Comparison of ENCODE assay signal across 20 cellular contexts in the genomic region with DNA sequence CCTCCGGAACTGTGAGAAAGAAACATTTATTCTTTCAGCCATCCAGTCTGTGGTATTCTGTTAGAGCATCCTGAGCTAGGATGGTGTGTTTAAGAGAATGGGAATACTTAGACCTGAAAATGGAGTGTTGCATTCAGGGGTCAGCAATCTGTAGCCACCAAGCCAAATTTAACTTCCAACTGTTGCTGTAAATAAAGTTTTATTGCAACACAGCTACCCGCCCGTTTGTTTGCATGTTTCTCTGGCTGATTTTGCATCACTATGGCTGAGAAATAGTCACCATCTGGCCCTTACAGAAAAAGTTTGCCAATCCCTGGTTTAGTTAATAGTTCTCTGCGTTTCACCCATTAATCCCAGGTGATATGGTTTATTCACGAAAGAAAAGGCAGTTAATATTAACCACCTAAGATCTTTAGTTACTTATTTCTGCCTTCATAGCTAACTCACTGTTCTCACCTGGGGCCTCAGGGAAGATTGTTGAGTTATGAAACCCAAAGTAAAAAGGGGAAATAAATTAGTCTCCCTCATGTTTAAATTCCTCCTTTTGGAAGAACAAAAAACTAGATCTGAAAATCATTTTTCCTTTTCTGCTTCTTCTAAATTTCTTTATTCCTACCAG. TPM values are rescaled to one million over a fixed set of nuclear protein-coding genes. Genes with fewer than 3 reads are reported as not detected.
DNase-seq lines count a peak whose midpoint lies in the region; ATAC-seq, FAIRE-seq and TF ChIP-seq lines count a peak whose summit lies in the region.
"Had no signal": no experiment of that assay in that cellular context is flagged by ENCODE, and none has a peak within 500 bp of the region (broad histone marks: within the 10 kb centered on the region; RNA-seq: fewer than 3 reads in every experiment).

No MANE protein-coding gene starts in this region.

- H3K4me3 Mint-ChIP-seq in neural progenitor cell: no peak overlapping the region
- H3K4me3 Mint-ChIP-seq: T-helper 1 cell treated with Interleukin-12 subunit alpha and Interleukin-12 subunit beta and Interleukin-4 antibody, amounts not matched to agents 30 μg/mL and 1 μg/mL, for 36 hours had no signal

- intact Hi-C loops in kidney (cut with DNase I) (no loop called here), testis (cut with DNase I; ENCODE audit: low total_unique reads) (no loop called here)

- ATAC-seq in GM18861 (IDR thresholded peaks at IDR 0.05; ENCODE audit: unreplicated experiment) (peak; percentile 62), GM21529 (IDR thresholded peaks at IDR 0.05; ENCODE audit: unreplicated experiment) (peak; percentile 61), HG03378 (IDR thresholded peaks at IDR 0.05; ENCODE audit: unreplicated experiment) (peak; percentile 68), HG03521 (IDR thresholded peaks at IDR 0.05; ENCODE audit: unreplicated experiment) (no peak)
- ATAC-seq: foreskin keratinocyte had no signal

- H3K9ac ChIP-seq in kidney (ENCODE audit: low read length in 2 of 2) (peak overlapping the region in 1 of 2 donors; percentile 12), neural progenitor cell (no peak overlapping the region)
- H3K9ac ChIP-seq: KMS-11 had no signal

- peaks cover under 1% of the 10 kb centered on the region for H3K27me3 ChIP-seq in neural progenitor cell
- H3K27me3 ChIP-seq in testis: no peaks in the 10 kb centered on the region
- H3K27me3 ChIP-seq: ascending aorta had no signal

- no peak for DNase-seq in kidney
- no peak for DNase-seq in neural progenitor cell (ENCODE audit: low spot score)
- DNase-seq in testis: no peak
- DNase-seq in activated CD8-positive, alpha-beta memory T cell treated with anti-CD3 and anti-CD28 coated beads for 24 hours: no peak
- DNase-seq: foreskin keratinocyte; GOT3; left ventricle myocardium inferior; NCI-H446; NK-92 treated with Interleukin-12 subunit alpha and Interleukin-12 subunit beta, amount 100 ng/mL, for 24 hours; SIG-M5; stimulated activated CD4-positive, alpha-beta T cell treated with anti-CD3 and anti-CD28 coated beads, Interleukin-4, amount 100 ng/mL, for 24 hours; stimulated activated CD8-positive, alpha-beta memory T cell treated with anti-CD3 and anti-CD28 coated beads, Interleukin-4, amount 100 ng/mL, for 48 hours had no signal

- H3K27ac Mint-ChIP-seq in neural progenitor cell: no peak overlapping the region
- H3K27ac Mint-ChIP-seq: T-helper 1 cell treated with Interleukin-12 subunit alpha and Interleukin-12 subunit beta and Interleukin-4 antibody, amounts not matched to agents 30 μg/mL and 1 μg/mL, for 36 hours had no signal

- peak overlapping the region; percentile 68 to 78 for H3K27ac ChIP-seq in kidney (ENCODE audit: low read depth in 2 of 2, low read length in 2 of 2)
- H3K27ac ChIP-seq in neural progenitor cell: no peak overlapping the region
- no peak overlapping the region for H3K27ac ChIP-seq in testis
- H3K27ac ChIP-seq: ascending aorta, foreskin keratinocyte, KMS-11, left ventricle myocardium inferior, suprapubic skin had no signal

- no peak for TF ChIP-seq POLR2A in testis (IDR thresholded peaks at IDR 0.05)

- no peak overlapping the region for H3K4me2 ChIP-seq in neural progenitor cell
- H3K4me2 ChIP-seq: KMS-11 had no signal

- H4K20me1 ChIP-seq in neural progenitor cell (ENCODE audit: low read depth): no peaks in the 10 kb centered on the region

- TF ChIP-seq CTCF in kidney (IDR thresholded peaks at IDR 0.05; ENCODE audit: borderline replicate concordance, extremely low read depth, insufficient read depth) (no peak), neural progenitor cell (IDR thresholded peaks at IDR 0.05) (no peak), testis (IDR thresholded peaks at IDR 0.05) (no peak)

- H3K4me3 ChIP-seq in kidney (ENCODE audit: low read length in 2 of 2): peak overlapping the region in 1 of 2 donors; percentile 27
- H3K4me3 ChIP-seq in neural progenitor cell: no peak overlapping the region
- H3K4me3 ChIP-seq in testis: no peak overlapping the region
- H3K4me3 ChIP-seq: ascending aorta, left ventricle myocardium inferior, suprapubic skin had no signal

- peaks cover 12% of the 10 kb centered on the region for H3K27me3 Mint-ChIP-seq in neural progenitor cell (ENCODE audit: insufficient read depth, low read depth)

- H3F3A ChIP-seq in neural progenitor cell (ENCODE audit: low read depth): no peaks in the 10 kb centered on the region

- 56 to 65% methylated on average over 5 of the region's 5 CpGs for WGBS in testis, 2 donors

- FAIRE-seq in kidney (lab: Jason Lieb, UNC): peak; percentile 92

- H2AFZ ChIP-seq in neural progenitor cell (replicated peaks): no peak overlapping the region

- no peaks in the 10 kb centered on the region for H3K79me2 ChIP-seq in neural progenitor cell (ENCODE audit: low read depth)

- peaks cover 2% of the 10 kb centered on the region for H3K36me3 Mint-ChIP-seq in neural progenitor cell

- H3K4me1 Mint-ChIP-seq in neural progenitor cell: peaks cover 20% of the 10 kb centered on the region

- H3K9me3 ChIP-seq in kidney (ENCODE audit: control insufficient read depth in 1 of 2, low read length in 2 of 2): no peaks in the 10 kb centered on the region
- no peaks in the 10 kb centered on the region for H3K9me3 ChIP-seq in neural progenitor cell (ENCODE audit: low read depth)
- H3K9me3 ChIP-seq in testis: no peaks in the 10 kb centered on the region
- H3K9me3 ChIP-seq: ascending aorta, left ventricle myocardium inferior, suprapubic skin had no signal

- H3K36me3 ChIP-seq in kidney (ENCODE audit: control insufficient read depth in 1 of 2, insufficient read depth in 2 of 2, low read length in 2 of 2) (no peaks in the 10 kb centered on the region), neural progenitor cell (no peaks in the 10 kb centered on the region), testis (ENCODE audit: low read depth, missing control alignments) (no peaks in the 10 kb centered on the region)
- H3K36me3 ChIP-seq: ascending aorta, left ventricle myocardium inferior, suprapubic skin had no signal

- H3K9me3 Mint-ChIP-seq in neural progenitor cell: no peaks in the 10 kb centered on the region

- peaks cover 30 to 36% of the 10 kb centered on the region in 2 donors for H3K4me1 ChIP-seq in kidney (ENCODE audit: control insufficient read depth in 1 of 2, insufficient read depth in 1 of 2, low read depth in 1 of 2, low read length in 2 of 2)
- peaks cover 6% of the 10 kb centered on the region for H3K4me1 ChIP-seq in neural progenitor cell
- H3K4me1 ChIP-seq in testis: no peaks in the 10 kb centered on the region
- H3K4me1 ChIP-seq: ascending aorta, foreskin keratinocyte had no signal

RNA-seq across cellular contexts. Expression of a gene that starts 9.5 kb away (rescaled TPM):
- 245 TPM for total RNA-seq in kidney
- polyA plus RNA-seq in kidney (ENCODE audit: insufficient read depth, low read depth, low replicate concordance): 276 TPM
- total RNA-seq in neural progenitor cell (ENCODE audit: low replicate concordance): 0.56 TPM in 1 of 2 replicates, not detected in the other
- 1 to 10 TPM; 3.7 to 4.3 TPM for total RNA-seq in testis
- 5.5 TPM for polyA plus RNA-seq in testis (ENCODE audit: insufficient read depth, low read depth, low replicate concordance)

RNA-seq across cellular contexts. Expression of a gene that starts 32.9 kb away (rescaled TPM):
- total RNA-seq in kidney: 5.5 TPM
- polyA plus RNA-seq in kidney (ENCODE audit: insufficient read depth, low read depth, low replicate concordance): 3.6 TPM
- 62.1 and 66.0 TPM in 2 replicates for total RNA-seq in neural progenitor cell (ENCODE audit: low replicate concordance)
- 10 to 100 TPM in 1 of 2 donors, 1 to 10 TPM in 1; 7.2 to 18.1 TPM for total RNA-seq in testis
- polyA plus RNA-seq in testis (ENCODE audit: insufficient read depth, low read depth, low replicate concordance): 14.9 TPM
- total RNA-seq: ascending aorta had no signal

RNA-seq across cellular contexts. Expression of a gene that starts 46.3 kb away (rescaled TPM):
- 34.0 TPM for total RNA-seq in kidney
- 9.4 TPM for polyA plus RNA-seq in kidney (ENCODE audit: insufficient read depth, low read depth, low replicate concordance)
- 9.6 and 9.7 TPM in 2 replicates for total RNA-seq in neural progenitor cell (ENCODE audit: low replicate concordance)
- total RNA-seq in testis: 10 to 100 TPM; 55.0 to 55.3 TPM
- polyA plus RNA-seq in testis (ENCODE audit: insufficient read depth, low read depth, low replicate concordance): 72.2 TPM

Comparison
In these comparisons a context has a peak if more than half of its experiments do, and no peak if none do; other contexts are left out.
1. H3K27ac ChIP-seq: peak in kidney (2 of 2); none in neural progenitor cell (single experiment) and testis (0 of 2).
2. RNA of a gene that starts 9.5 kb away (total RNA-seq): 245 TPM in kidney (single experiment); 3.7 to 4.3 TPM in testis and 0.56 TPM in neural progenitor cell; every median in the first group is over 10 times any median in the second.